Comparison of ENCODE assay signal across 19 cellular contexts in genomic region chr18:50397023-50397422, GRCh38. TPM values are rescaled to one million over a fixed set of nuclear protein-coding genes. Genes with fewer than 3 reads are reported as not detected.
"Had no signal": no experiment of that assay in that cellular context is flagged by ENCODE, and none has a peak within 500 bp of the region (broad histone marks: within the 10 kb centered on the region; RNA-seq: fewer than 3 reads in every experiment).

No MANE protein-coding gene starts in this region.

- H3K27ac Mint-ChIP-seq: activated CD4-positive, alpha-beta memory T cell treated with anti-CD3 and anti-CD28 coated beads for 36 hours; activated CD4-positive, alpha-beta T cell treated with anti-CD3 and anti-CD28 coated beads for 36 hours; activated naive CD8-positive, alpha-beta T cell treated with anti-CD3 and anti-CD28 coated beads for 36 hours; dendritic cell treated with granulocyte-macrophage colony-stimulating factor and Interleukin-4, amounts not matched to agents 40 ng/mL and 50 ng/mL, for 4 days; nephron; T-helper 2 cell treated with Interferon-gamma antibody and Interleukin-4, amounts not matched to agents 5 μg/mL and 100 μg/mL, for 36 hours had no signal

- DNase-seq: activated CD4-positive, alpha-beta memory T cell treated with anti-CD3 and anti-CD28 coated beads for 36 hours; activated CD4-positive, alpha-beta T cell treated with anti-CD3 and anti-CD28 coated beads for 36 hours; activated naive CD4-positive, alpha-beta T cell; activated naive CD8-positive, alpha-beta T cell treated with anti-CD3 and anti-CD28 coated beads for 36 hours; amniotic stem cell; effector CD8-positive, alpha-beta T cell; foreskin fibroblast; hippocampal formation; lower lobe of right lung; nucleus accumbens; posterior cingulate gyrus; stimulated activated CD8-positive, alpha-beta memory T cell treated with anti-CD3 and anti-CD28 coated beads, Interleukin-4, amount 100 ng/mL, for 48 hours; stimulated activated naive CD4-positive, alpha-beta T cell treated with Interleukin-2 at 50 U/mL for 16 hours; thyroid gland had no signal

- H3K27ac ChIP-seq: esophagus muscularis mucosa, lower lobe of right lung, thyroid gland had no signal

- H3K4me3 Mint-ChIP-seq: activated CD4-positive, alpha-beta memory T cell treated with anti-CD3 and anti-CD28 coated beads for 36 hours; activated CD4-positive, alpha-beta T cell treated with anti-CD3 and anti-CD28 coated beads for 36 hours; activated naive CD8-positive, alpha-beta T cell treated with anti-CD3 and anti-CD28 coated beads for 36 hours; dendritic cell treated with granulocyte-macrophage colony-stimulating factor and Interleukin-4, amounts not matched to agents 40 ng/mL and 50 ng/mL, for 4 days; mesothelial cell of epicardium; nephron; T-helper 2 cell treated with Interferon-gamma antibody and Interleukin-4, amounts not matched to agents 5 μg/mL and 100 μg/mL, for 36 hours had no signal

- H3K27me3 ChIP-seq: thyroid gland had no signal

- H3K9me3 ChIP-seq: esophagus muscularis mucosa, lower lobe of right lung, thyroid gland had no signal

- H3K4me3 ChIP-seq: esophagus muscularis mucosa, lower lobe of right lung, thyroid gland had no signal

- H3K36me3 ChIP-seq: esophagus muscularis mucosa, lower lobe of right lung, thyroid gland had no signal

- H3K4me1 Mint-ChIP-seq: activated naive CD8-positive, alpha-beta T cell treated with anti-CD3 and anti-CD28 coated beads for 36 hours had no signal

- H3K9me3 Mint-ChIP-seq: activated CD4-positive, alpha-beta memory T cell treated with anti-CD3 and anti-CD28 coated beads for 36 hours; dendritic cell treated with granulocyte-macrophage colony-stimulating factor and Interleukin-4, amounts not matched to agents 40 ng/mL and 50 ng/mL, for 4 days; nephron; T-helper 2 cell treated with Interferon-gamma antibody and Interleukin-4, amounts not matched to agents 5 μg/mL and 100 μg/mL, for 36 hours had no signal

- H3K4me1 ChIP-seq: lower lobe of right lung, thyroid gland had no signal

- ATAC-seq: activated CD4-positive, alpha-beta T cell treated with anti-CD3 and anti-CD28 coated beads for 36 hours; lower lobe of right lung had no signal

RNA-seq across cellular contexts. Expression of gene SKA1, which starts 22.2 kb away (rescaled TPM):
- total RNA-seq: esophagus muscularis mucosa had no signal
